In genomic region chr14:75254901-75255300, GRCh38 we compare ENCODE assay signal across 2 cellular contexts.
TF ChIP-seq lines count a peak whose summit lies in the region.

No MANE protein-coding gene starts in this region.

TF ChIP-seq in GM12878, 131 proteins besides CTCF, POLR2A, EP300 and RAD21 (continued from another document):
- TF ChIP-seq MYB (IDR thresholded peaks at IDR 0.05; ENCODE audit: borderline replicate concordance, low read depth, low read length) (no peak), YY1 (IDR thresholded peaks at IDR 0.05; ENCODE audit: low read depth, low read length) (no peak), NFXL1 (IDR thresholded peaks at IDR 0.05; ENCODE audit: borderline replicate concordance) (peak; percentile 85; the same call in 1 of the 2 replicates), ZNF217 (IDR thresholded peaks at IDR 0.05) (no peak)

TF ChIP-seq in liver, 16 proteins besides CTCF, POLR2A, EP300 and RAD21 (continued from another document):
- peak; percentile 48 for TF ChIP-seq REST (IDR thresholded peaks at IDR 0.05)
